Comparison of ENCODE assay signal across 16 cellular contexts in the genomic region with DNA sequence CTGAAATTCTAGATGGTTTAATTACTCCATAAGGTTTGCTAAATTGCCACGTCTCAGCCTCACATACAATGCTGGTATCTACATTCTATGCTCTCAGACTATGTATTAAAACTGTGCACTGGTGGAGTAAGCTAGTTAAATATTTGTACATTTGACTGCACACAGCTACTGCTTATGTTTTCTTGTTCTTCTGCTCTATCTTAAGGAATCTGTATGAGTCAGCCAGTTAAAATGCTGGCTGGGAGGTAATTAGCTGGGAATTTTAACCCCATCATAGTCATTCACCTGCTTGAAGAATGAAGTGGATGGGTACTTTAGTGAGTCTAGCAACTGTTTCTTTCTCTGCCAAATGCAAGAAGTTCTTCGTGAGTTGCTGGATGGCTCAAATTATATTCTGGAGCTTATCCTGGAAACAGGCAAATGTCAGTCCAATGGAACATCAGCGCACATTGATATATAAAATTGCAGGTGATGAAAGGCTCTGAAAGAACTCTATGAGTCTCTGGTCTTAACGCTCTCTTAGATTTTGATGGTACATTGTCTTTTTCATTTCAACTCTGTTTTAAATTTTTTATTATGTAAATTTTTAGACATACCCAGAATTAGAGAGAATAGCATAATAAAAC.
DNase-seq lines count a peak whose midpoint lies in the region; ATAC-seq and TF ChIP-seq lines count a peak whose summit lies in the region.
"Had no signal": no experiment of that assay in that cellular context is flagged by ENCODE, and none has a peak within 500 bp of the region (broad histone marks: within the 10 kb centered on the region; RNA-seq: fewer than 3 reads in every experiment).

No MANE protein-coding gene starts in this region.

- peaks cover 4% of the 10 kb centered on the region for H3K36me3 Mint-ChIP-seq in glutamatergic neuron (ENCODE audit: unreplicated experiment)

- H3K27ac ChIP-seq in 22Rv1 (peak overlapping the region; percentile 21; the same call in 1 of the 2 replicates), adrenal gland (no peak overlapping the region)
- H3K27ac ChIP-seq: coronary artery, neutrophil, suprapubic skin had no signal

- no peaks in the 10 kb centered on the region for H3K4me1 ChIP-seq in adrenal gland (replicated peaks in 1 of 2)
- H3K4me1 ChIP-seq: suprapubic skin had no signal

- H3K4me3 Mint-ChIP-seq in glutamatergic neuron (ENCODE audit: unreplicated experiment), result no peak overlapping the region

- DNase-seq in HFF-Myc (ENCODE audit: extremely low read depth, low read depth) (peak; percentile 11), astrocyte of the hippocampus (ENCODE audit: low read depth, low spot score) (peak; percentile 87), kidney epithelial cell (ENCODE audit: low read depth) (peak; percentile 81), glutamatergic neuron (no peak), adrenal gland (no peak)
- DNase-seq: activated CD4-positive, alpha-beta T cell treated with anti-CD3 and anti-CD28 coated beads for 48 hours; activated effector memory CD4-positive, alpha-beta T cell treated with Interleukin-2 at 50 U/mL for 16 hours; hypothalamus; Right ventricle myocardium superior; stimulated activated CD4-positive, alpha-beta T cell treated with anti-CD3 and anti-CD28 coated beads, Interleukin-4, amount 100 ng/mL, for 24 hours had no signal

- no peak for ATAC-seq in HG03039 (IDR thresholded peaks at IDR 0.05; ENCODE audit: unreplicated experiment)
- ATAC-seq in GM21367 (IDR thresholded peaks at IDR 0.05; ENCODE audit: unreplicated experiment), result no peak

- no peaks in the 10 kb centered on the region for H3K27me3 Mint-ChIP-seq in glutamatergic neuron (ENCODE audit: unreplicated experiment)

- H3K4me1 Mint-ChIP-seq in glutamatergic neuron (ENCODE audit: low read depth, unreplicated experiment), result no peaks in the 10 kb centered on the region

- H3K9me3 ChIP-seq in adrenal gland (replicated peaks in 1 of 3), result no peaks in the 10 kb centered on the region
- H3K9me3 ChIP-seq: neutrophil, suprapubic skin had no signal

- TF ChIP-seq POLR2A in adrenal gland (IDR thresholded peaks at IDR 0.05), result no peak

- WGBS in adrenal gland, 4 donors, result 96 to 97% (median 96%) methylated on average over 4 of the region's 4 CpGs

- H3K36me3 ChIP-seq in kidney epithelial cell (ENCODE audit: control insufficient read depth, insufficient read depth, low read length) (no peaks in the 10 kb centered on the region), adrenal gland (replicated peaks in 1 of 2) (no peaks in the 10 kb centered on the region)
- H3K36me3 ChIP-seq: neutrophil, suprapubic skin had no signal

- no peaks in the 10 kb centered on the region for H3K9me3 Mint-ChIP-seq in glutamatergic neuron (ENCODE audit: unreplicated experiment)

- no peak overlapping the region for H3K27ac Mint-ChIP-seq in glutamatergic neuron (ENCODE audit: unreplicated experiment)

- H3K4me3 ChIP-seq in HFF-Myc (replicated peaks; ENCODE audit: low read depth, low read length) (no peak overlapping the region), kidney epithelial cell (ENCODE audit: low read depth, low read length) (no peak overlapping the region), adrenal gland (no peak overlapping the region)
- H3K4me3 ChIP-seq: coronary artery, suprapubic skin had no signal

- intact Hi-C loops in adrenal gland (cut with DNase I), result no loop called here

- no peaks in the 10 kb centered on the region for H3K27me3 ChIP-seq in kidney epithelial cell (ENCODE audit: control insufficient read depth, insufficient read depth, low read length)
- no peaks in the 10 kb centered on the region for H3K27me3 ChIP-seq in adrenal gland
- H3K27me3 ChIP-seq: neutrophil, suprapubic skin had no signal

- TF ChIP-seq CTCF in 22Rv1 (IDR thresholded peaks at IDR 0.05), result no peak
- no peak for TF ChIP-seq CTCF in HFF-Myc (IDR thresholded peaks at IDR 0.05; ENCODE audit: low read depth, low read length, missing control alignments)
- TF ChIP-seq CTCF in kidney epithelial cell (IDR thresholded peaks at IDR 0.05; ENCODE audit: insufficient read depth, low read length, poor library complexity, severe bottlenecking), result no peak
- TF ChIP-seq CTCF in glutamatergic neuron (IDR thresholded peaks at IDR 0.05; ENCODE audit: partially characterized antibody, unreplicated experiment), result no peak
- no peak for TF ChIP-seq CTCF in adrenal gland (IDR thresholded peaks at IDR 0.05)

Comparison
In these comparisons a context has a peak if more than half of its experiments do, and no peak if none do; other contexts are left out.
1. DNase-seq: peak in HFF-Myc (single experiment), astrocyte of the hippocampus (single experiment) and kidney epithelial cell (single experiment); none in glutamatergic neuron (single experiment) and adrenal gland (0 of 7).